In genomic region chr5:58887721-58888409, GRCh38 we compare ENCODE assay signal across 15 cellular contexts.
DNase-seq lines count a peak whose midpoint lies in the region; ATAC-seq and TF ChIP-seq lines count a peak whose summit lies in the region.
"Had no signal": no experiment of that assay in that cellular context is flagged by ENCODE, and none has a peak within 500 bp of the region (broad histone marks: within the 10 kb centered on the region; RNA-seq: fewer than 3 reads in every experiment).

No MANE protein-coding gene starts in this region.

- no peaks in the 10 kb centered on the region for H3K79me2 ChIP-seq in osteoblast (ENCODE audit: insufficient read depth, low read length)

- peaks cover 13 to 22% (median 21%) of the 10 kb centered on the region in 3 donors for H3K4me1 Mint-ChIP-seq in CD8-positive, alpha-beta memory T cell

- TF ChIP-seq POLR2A in NB4 (IDR thresholded peaks at IDR 0.05; ENCODE audit: extremely low read depth, insufficient read length) (no peak), esophagus muscularis mucosa (IDR thresholded peaks at IDR 0.05; ENCODE audit: low read depth) (no peak)

- H3K27me3 Mint-ChIP-seq in CD8-positive, alpha-beta memory T cell = peaks cover 3 to 14% of the 10 kb centered on the region in 2 donors

- no peak for DNase-seq in CD8-positive, alpha-beta memory T cell
- DNase-seq in NB4 (ENCODE audit: low read depth) (peak; percentile 27), esophagus muscularis mucosa (ENCODE audit: extremely low spot score) (no peak), osteoblast (ENCODE audit: insufficient read length, low spot score, missing footprints) (peak; percentile 78), SIG-M5 (lab: John Stamatoyannopoulos, UW) (no peak), DMS153 treated with DMSO at 0.1 percent for 48 hours (lab: John Stamatoyannopoulos, UW; ENCODE audit: unreplicated experiment) (no peak), NCI-H1092 (lab: John Stamatoyannopoulos, UW) (no peak)
- DNase-seq: COR-L47; effector CD4-positive, alpha-beta T cell; NCI-H526 treated with DMSO at 0.1 percent for 48 hours; stimulated activated CD4-positive, alpha-beta T cell treated with anti-CD3 and anti-CD28 coated beads, Interleukin-4, amount 100 ng/mL, for 4 hours had no signal

- no peak for ATAC-seq in HG02678 (IDR thresholded peaks at IDR 0.05; ENCODE audit: unreplicated experiment)
- ATAC-seq: K562 had no signal

- H3K27ac Mint-ChIP-seq in CD8-positive, alpha-beta memory T cell = peak overlapping the region in 6 of 8 donors; percentile 17 to 89 (median 38)

- peak overlapping the region in 1 of 7 donors; percentile 32 for H3K4me3 Mint-ChIP-seq in CD8-positive, alpha-beta memory T cell

- no peak overlapping the region for H3K4me3 ChIP-seq in CD8-positive, alpha-beta memory T cell (ENCODE audit: low read length)
- no peak overlapping the region for H3K4me3 ChIP-seq in NB4 (ENCODE audit: low read depth, low read length)
- H3K4me3 ChIP-seq in esophagus muscularis mucosa = no peak overlapping the region
- no peak overlapping the region for H3K4me3 ChIP-seq in osteoblast (ENCODE audit: insufficient read depth, low read length)
- H3K4me3 ChIP-seq: K562, thyroid gland had no signal

- WGBS in esophagus muscularis mucosa = 51% methylated on average over 7 of the region's 7 CpGs

- CTCF ChIA-PET in CD8-positive, alpha-beta memory T cell (lab: Charles Lee) = interaction anchor here (0.9 to 3.1 kb wide), 6 partner anchors 8 to 913 kb away, joined by 3 to 24 read pairs (median 6); no protein-coding TSS in a partner anchor

- POLR2A ChIA-PET in CD8-positive, alpha-beta memory T cell (lab: Charles Lee) = no interaction called here

- H3K27me3 ChIP-seq in CD8-positive, alpha-beta memory T cell (ENCODE audit: insufficient read depth, low read length, poor library complexity, severe bottlenecking) = no peaks in the 10 kb centered on the region
- H3K27me3 ChIP-seq in esophagus muscularis mucosa (no peaks in the 10 kb centered on the region), osteoblast (ENCODE audit: insufficient read depth, low read length) (peaks cover 2% of the 10 kb centered on the region)
- H3K27me3 ChIP-seq: thyroid gland had no signal

- H3K27ac ChIP-seq in CD8-positive, alpha-beta memory T cell (ENCODE audit: low read depth, low read length) = no peak overlapping the region
- H3K27ac ChIP-seq in esophagus muscularis mucosa (replicated peaks in 1 of 4) = peak overlapping the region; percentile 8 to 59 (median 48)
- H3K27ac ChIP-seq in osteoblast (ENCODE audit: low read depth, low read length) = no peak overlapping the region
- H3K27ac ChIP-seq: neutrophil had no signal

- no peaks in the 10 kb centered on the region for H3K36me3 Mint-ChIP-seq in CD8-positive, alpha-beta memory T cell

- peaks cover 10% of the 10 kb centered on the region for H3K4me1 ChIP-seq in CD8-positive, alpha-beta memory T cell (ENCODE audit: insufficient read depth, low read length)
- peaks cover 8 to 27% (median 15%) of the 10 kb centered on the region in 4 donors for H3K4me1 ChIP-seq in esophagus muscularis mucosa
- peaks cover 9% of the 10 kb centered on the region for H3K4me1 ChIP-seq in osteoblast (ENCODE audit: insufficient read depth, low read length)

- H2AFZ ChIP-seq in osteoblast (ENCODE audit: low read length) = peak overlapping the region; percentile 21

- no peaks in the 10 kb centered on the region for H4K20me1 ChIP-seq in osteoblast (ENCODE audit: insufficient read depth, low read length)

- no peaks in the 10 kb centered on the region for H3K9me3 Mint-ChIP-seq in CD8-positive, alpha-beta memory T cell

- H3K36me3 ChIP-seq in CD8-positive, alpha-beta memory T cell (ENCODE audit: insufficient read depth, low read length) = no peaks in the 10 kb centered on the region
- H3K36me3 ChIP-seq in esophagus muscularis mucosa (no peaks in the 10 kb centered on the region), osteoblast (ENCODE audit: insufficient read depth, low read length) (no peaks in the 10 kb centered on the region)
- H3K36me3 ChIP-seq: neutrophil, thyroid gland had no signal

- no peak for TF ChIP-seq EP300 in esophagus muscularis mucosa (IDR thresholded peaks at IDR 0.05)

- no peaks in the 10 kb centered on the region for H3K9me3 ChIP-seq in CD8-positive, alpha-beta memory T cell (ENCODE audit: low read length)
- peaks cover 0 to 5% (median 0%) of the 10 kb centered on the region in 4 donors for H3K9me3 ChIP-seq in esophagus muscularis mucosa
- no peaks in the 10 kb centered on the region for H3K9me3 ChIP-seq in osteoblast (ENCODE audit: low read depth, low read length)
- H3K9me3 ChIP-seq: neutrophil, thyroid gland had no signal

- no peak for TF ChIP-seq CTCF in NB4 (IDR thresholded peaks at IDR 0.05; ENCODE audit: low read depth, low read length)
- TF ChIP-seq CTCF in esophagus muscularis mucosa (IDR thresholded peaks at IDR 0.05) = no peak
- TF ChIP-seq CTCF in osteoblast (IDR thresholded peaks at IDR 0.05; ENCODE audit: extremely low read depth, low read depth, low read length) = no peak

- intact Hi-C loops in esophagus muscularis mucosa (cut with DNase I) = loop anchor here (2.0 to 5.0 kb wide), 3 partner anchors 119 to 489 kb away; no protein-coding TSS in a partner anchor

- H3K4me2 ChIP-seq in osteoblast (ENCODE audit: insufficient read depth, low read length) = no peak overlapping the region

Comparison
In these comparisons a context has a peak if more than half of its experiments do, and no peak if none do; other contexts are left out.
1. DNase-seq: peak in NB4 (single experiment) and osteoblast (single experiment); none in CD8-positive, alpha-beta memory T cell (0 of 5), esophagus muscularis mucosa (single experiment), SIG-M5 (single experiment), DMS153 treated with DMSO at 0.1 percent for 48 hours (single experiment) and NCI-H1092 (single experiment).
2. H3K27ac ChIP-seq: peak in esophagus muscularis mucosa (4 of 4); none in CD8-positive, alpha-beta memory T cell (single experiment) and osteoblast (single experiment).